In the genomic region with DNA sequence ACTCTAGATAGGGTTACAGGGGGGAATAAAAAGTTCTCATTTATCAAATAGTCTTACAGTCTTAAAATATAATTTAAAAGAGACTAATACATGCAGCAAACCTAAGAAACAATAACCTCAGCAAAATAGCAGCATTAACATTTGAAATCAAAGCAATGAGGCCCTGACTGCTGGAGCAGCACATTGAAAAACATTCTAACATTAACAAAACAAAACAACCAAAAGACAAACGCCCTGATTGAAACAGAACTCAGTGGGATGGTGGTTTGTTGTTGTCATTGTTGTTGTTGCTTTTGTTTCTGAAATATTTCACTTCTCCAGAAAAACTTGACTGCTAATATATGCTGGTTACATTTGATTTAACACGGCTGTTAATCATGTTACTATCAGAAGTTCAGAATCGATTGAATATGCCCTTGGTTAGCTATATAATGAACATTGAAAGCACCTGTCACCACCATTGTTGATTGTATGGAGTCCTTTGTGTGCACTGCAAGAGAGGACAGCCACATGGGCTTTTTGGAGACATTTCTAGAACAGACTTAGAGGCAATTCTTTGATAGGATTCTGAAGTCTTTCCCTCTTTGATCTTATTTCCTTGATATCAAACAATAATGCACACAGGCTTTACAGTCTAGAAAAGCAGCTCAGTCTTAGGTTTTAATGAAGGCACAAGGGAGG, we compare ENCODE assay signal across 1 cellular context.
A peak's percentile ranks its signal among the peaks of the same experiment; 100 is the strongest.
TF ChIP-seq lines count a peak whose summit lies in the region.

No MANE protein-coding gene starts in this region.

TF ChIP-seq in H1, 55 proteins besides CTCF, POLR2A, EP300 and RAD21 (continued from another document):
- TF ChIP-seq, protein P1, sequence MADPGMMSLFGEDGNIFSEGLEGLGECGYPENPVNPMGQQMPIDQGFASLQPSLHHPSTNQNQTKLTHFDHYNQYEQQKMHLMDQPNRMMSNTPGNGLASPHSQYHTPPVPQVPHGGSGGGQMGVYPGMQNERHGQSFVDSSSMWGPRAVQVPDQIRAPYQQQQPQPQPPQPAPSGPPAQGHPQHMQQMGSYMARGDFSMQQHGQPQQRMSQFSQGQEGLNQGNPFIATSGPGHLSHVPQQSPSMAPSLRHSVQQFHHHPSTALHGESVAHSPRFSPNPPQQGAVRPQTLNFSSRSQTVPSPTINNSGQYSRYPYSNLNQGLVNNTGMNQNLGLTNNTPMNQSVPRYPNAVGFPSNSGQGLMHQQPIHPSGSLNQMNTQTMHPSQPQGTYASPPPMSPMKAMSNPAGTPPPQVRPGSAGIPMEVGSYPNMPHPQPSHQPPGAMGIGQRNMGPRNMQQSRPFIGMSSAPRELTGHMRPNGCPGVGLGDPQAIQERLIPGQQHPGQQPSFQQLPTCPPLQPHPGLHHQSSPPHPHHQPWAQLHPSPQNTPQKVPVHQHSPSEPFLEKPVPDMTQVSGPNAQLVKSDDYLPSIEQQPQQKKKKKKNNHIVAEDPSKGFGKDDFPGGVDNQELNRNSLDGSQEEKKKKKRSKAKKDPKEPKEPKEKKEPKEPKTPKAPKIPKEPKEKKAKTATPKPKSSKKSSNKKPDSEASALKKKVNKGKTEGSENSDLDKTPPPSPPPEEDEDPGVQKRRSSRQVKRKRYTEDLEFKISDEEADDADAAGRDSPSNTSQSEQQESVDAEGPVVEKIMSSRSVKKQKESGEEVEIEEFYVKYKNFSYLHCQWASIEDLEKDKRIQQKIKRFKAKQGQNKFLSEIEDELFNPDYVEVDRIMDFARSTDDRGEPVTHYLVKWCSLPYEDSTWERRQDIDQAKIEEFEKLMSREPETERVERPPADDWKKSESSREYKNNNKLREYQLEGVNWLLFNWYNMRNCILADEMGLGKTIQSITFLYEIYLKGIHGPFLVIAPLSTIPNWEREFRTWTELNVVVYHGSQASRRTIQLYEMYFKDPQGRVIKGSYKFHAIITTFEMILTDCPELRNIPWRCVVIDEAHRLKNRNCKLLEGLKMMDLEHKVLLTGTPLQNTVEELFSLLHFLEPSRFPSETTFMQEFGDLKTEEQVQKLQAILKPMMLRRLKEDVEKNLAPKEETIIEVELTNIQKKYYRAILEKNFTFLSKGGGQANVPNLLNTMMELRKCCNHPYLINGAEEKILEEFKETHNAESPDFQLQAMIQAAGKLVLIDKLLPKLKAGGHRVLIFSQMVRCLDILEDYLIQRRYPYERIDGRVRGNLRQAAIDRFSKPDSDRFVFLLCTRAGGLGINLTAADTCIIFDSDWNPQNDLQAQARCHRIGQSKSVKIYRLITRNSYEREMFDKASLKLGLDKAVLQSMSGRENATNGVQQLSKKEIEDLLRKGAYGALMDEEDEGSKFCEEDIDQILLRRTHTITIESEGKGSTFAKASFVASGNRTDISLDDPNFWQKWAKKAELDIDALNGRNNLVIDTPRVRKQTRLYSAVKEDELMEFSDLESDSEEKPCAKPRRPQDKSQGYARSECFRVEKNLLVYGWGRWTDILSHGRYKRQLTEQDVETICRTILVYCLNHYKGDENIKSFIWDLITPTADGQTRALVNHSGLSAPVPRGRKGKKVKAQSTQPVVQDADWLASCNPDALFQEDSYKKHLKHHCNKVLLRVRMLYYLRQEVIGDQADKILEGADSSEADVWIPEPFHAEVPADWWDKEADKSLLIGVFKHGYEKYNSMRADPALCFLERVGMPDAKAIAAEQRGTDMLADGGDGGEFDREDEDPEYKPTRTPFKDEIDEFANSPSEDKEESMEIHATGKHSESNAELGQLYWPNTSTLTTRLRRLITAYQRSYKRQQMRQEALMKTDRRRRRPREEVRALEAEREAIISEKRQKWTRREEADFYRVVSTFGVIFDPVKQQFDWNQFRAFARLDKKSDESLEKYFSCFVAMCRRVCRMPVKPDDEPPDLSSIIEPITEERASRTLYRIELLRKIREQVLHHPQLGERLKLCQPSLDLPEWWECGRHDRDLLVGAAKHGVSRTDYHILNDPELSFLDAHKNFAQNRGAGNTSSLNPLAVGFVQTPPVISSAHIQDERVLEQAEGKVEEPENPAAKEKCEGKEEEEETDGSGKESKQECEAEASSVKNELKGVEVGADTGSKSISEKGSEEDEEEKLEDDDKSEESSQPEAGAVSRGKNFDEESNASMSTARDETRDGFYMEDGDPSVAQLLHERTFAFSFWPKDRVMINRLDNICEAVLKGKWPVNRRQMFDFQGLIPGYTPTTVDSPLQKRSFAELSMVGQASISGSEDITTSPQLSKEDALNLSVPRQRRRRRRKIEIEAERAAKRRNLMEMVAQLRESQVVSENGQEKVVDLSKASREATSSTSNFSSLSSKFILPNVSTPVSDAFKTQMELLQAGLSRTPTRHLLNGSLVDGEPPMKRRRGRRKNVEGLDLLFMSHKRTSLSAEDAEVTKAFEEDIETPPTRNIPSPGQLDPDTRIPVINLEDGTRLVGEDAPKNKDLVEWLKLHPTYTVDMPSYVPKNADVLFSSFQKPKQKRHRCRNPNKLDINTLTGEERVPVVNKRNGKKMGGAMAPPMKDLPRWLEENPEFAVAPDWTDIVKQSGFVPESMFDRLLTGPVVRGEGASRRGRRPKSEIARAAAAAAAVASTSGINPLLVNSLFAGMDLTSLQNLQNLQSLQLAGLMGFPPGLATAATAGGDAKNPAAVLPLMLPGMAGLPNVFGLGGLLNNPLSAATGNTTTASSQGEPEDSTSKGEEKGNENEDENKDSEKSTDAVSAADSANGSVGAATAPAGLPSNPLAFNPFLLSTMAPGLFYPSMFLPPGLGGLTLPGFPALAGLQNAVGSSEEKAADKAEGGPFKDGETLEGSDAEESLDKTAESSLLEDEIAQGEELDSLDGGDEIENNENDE (IDR thresholded peaks at IDR 0.05; ENCODE audit: insufficient replicate concordance, low read length) = peak; percentile 95
- TF ChIP-seq SP2 (IDR thresholded peaks at IDR 0.05; ENCODE audit: low read length) (no peak), EZH2 (IDR thresholded peaks at IDR 0.05; ENCODE audit: low read depth, low read length, severe bottlenecking) (no peak), SP1 (IDR thresholded peaks at IDR 0.05; ENCODE audit: low read depth, low read length) (0 out of 2 replicates have a peak, but pooled peaks have one; percentile 29), CEBPB (IDR thresholded peaks at IDR 0.05; ENCODE audit: low read depth, low read length) (no peak), NANOG (IDR thresholded peaks at IDR 0.05; ENCODE audit: insufficient read depth, low read depth, low read length, poor library complexity, severe bottlenecking) (peak; percentile 51)
